In the genomic region with DNA sequence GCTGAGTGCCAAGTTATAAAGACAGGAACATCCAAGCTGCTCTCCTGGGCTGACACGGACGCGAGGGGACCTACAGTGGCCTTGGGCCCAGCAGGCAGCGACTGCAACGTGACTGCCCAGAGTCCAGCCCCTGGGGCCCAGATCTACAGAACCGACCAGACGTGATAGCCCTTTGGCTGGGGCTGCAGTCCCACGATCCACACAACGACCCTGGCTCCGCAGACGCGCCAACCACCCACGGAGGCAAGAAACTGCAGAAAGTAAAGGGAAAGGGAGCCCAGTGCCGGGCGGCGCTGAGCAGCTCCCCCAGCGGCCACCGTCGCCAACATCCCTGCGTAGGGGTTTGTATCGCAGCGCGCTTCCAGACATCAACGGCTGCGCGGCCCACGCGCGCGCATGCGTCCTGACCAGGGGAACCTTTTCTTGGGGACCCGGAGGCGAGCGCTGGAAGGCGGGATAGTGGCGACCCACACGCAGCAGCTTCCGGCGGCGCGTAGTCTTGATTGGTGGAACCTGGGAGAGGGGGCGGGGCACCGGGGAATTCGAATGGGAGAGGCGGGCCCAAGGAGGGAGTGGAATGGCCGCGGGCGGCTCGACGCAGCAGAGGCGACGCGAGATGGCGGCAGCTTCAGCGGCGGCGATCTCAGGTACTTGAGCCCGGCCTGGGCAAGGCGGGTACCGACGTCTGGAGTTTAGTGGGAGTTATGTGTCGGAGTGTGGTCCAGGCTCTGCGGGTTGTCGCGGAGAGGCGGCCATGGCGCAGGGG, we compare ENCODE assay signal across 8 cellular contexts. TPM values are rescaled to one million over a fixed set of nuclear protein-coding genes. Genes with fewer than 3 reads are reported as not detected.
DNase-seq lines count a peak whose midpoint lies in the region; ATAC-seq lines count a peak whose summit lies in the region.

A gene (plus strand): TSS at position 569 of the 766 bp plus-strand sequence. CDS start 9 bp downstream, at position 578.

- H3K9me3 Mint-ChIP-seq in IgD-negative memory B cell: no peaks in the 10 kb centered on the region

- peak within 1 kb of the TSS; percentile 95 to 100 (median 99) for H3K4me3 Mint-ChIP-seq in IgD-negative memory B cell

- peaks cover 27 to 33% (median 28%) of the 10 kb centered on the region in 3 donors for H3K4me1 Mint-ChIP-seq in IgD-negative memory B cell

- no peaks in the 10 kb centered on the region for H3K27me3 Mint-ChIP-seq in IgD-negative memory B cell

- H3K4me3 ChIP-seq in mononuclear cell (ENCODE audit: low read length): peak within 1 kb of the TSS; percentile 79

- peaks cover 50% of the 10 kb centered on the region for H3K4me1 ChIP-seq in mononuclear cell (ENCODE audit: insufficient read depth, low read length)

- DNase-seq in DMS153 treated with DMSO at 0.1 percent for 48 hours (lab: John Stamatoyannopoulos, UW; ENCODE audit: unreplicated experiment) (peak; percentile 97), OCI-M1 (lab: John Stamatoyannopoulos, UW) (peak; percentile 100), activated T-cell treated with anti-CD3 and anti-CD28 coated beads for 24 hours (ENCODE audit: low read depth) (peak; percentile 100), epidermal melanocyte (ENCODE audit: insufficient read length, low spot score) (peak; percentile 98)
- peak; percentile 100 for DNase-seq in stimulated activated CD8-positive, alpha-beta memory T cell treated with anti-CD3 and anti-CD28 coated beads, Interleukin-4, amount 100 ng/mL, for 1 hour (ENCODE audit: low read depth in 2 of 2, low spot score in 1 of 2)

- peaks cover 9% of the 10 kb centered on the region for H3K36me3 Mint-ChIP-seq in IgD-negative memory B cell

- H3K9me3 ChIP-seq in mononuclear cell (ENCODE audit: low read depth, low read length): no peaks in the 10 kb centered on the region

- ATAC-seq in GM21529 (IDR thresholded peaks at IDR 0.05; ENCODE audit: unreplicated experiment): peak; percentile 89

- H3K27me3 ChIP-seq in mononuclear cell (ENCODE audit: insufficient read depth, low read length): no peaks in the 10 kb centered on the region

- peak within 1 kb of the TSS; percentile 91 to 98 (median 95) for H3K27ac Mint-ChIP-seq in IgD-negative memory B cell

RNA-seq across cellular contexts. Expression of the gene that starts here (rescaled TPM):
- polyA plus RNA-seq in IgD-negative memory B cell: 34.7 TPM
- 78.5 TPM for total RNA-seq in mononuclear cell

Comparison
In these comparisons a context has a peak if more than half of its experiments do, and no peak if none do; other contexts are left out.
1. Peak in every context shown above with its lines: DNase-seq, ATAC-seq and H3K4me3 ChIP-seq.